ENCODE assay signal across 15 cellular contexts in genomic region chr11:66004186-66004585, GRCh38.
A peak's percentile ranks its signal among the peaks of the same experiment; 100 is the strongest.
DNase-seq lines count a peak whose midpoint lies in the region; ATAC-seq and TF ChIP-seq lines count a peak whose summit lies in the region.
"Had no signal": no experiment of that assay in that cellular context is flagged by ENCODE, and none has a peak within 500 bp of the region (broad histone marks: within the 10 kb centered on the region; RNA-seq: fewer than 3 reads in every experiment).

No MANE protein-coding gene starts in this region.

- H3K4me1 Mint-ChIP-seq in activated naive CD4-positive, alpha-beta T cell treated with anti-CD3 and anti-CD28 coated beads, Interleukin-2, amount 10 ng/mL, durations not matched to agents 7 days and 5 days: peaks cover 45% of the 10 kb centered on the region
- H3K4me1 Mint-ChIP-seq in dendritic cell treated with granulocyte-macrophage colony-stimulating factor and Interleukin-4, amounts not matched to agents 40 ng/mL and 50 ng/mL, for 4 days (ENCODE audit: low read depth): peaks cover 46% of the 10 kb centered on the region
- H3K4me1 Mint-ChIP-seq in stimulated activated memory B cell treated with anti-CD40 and anti-IgM and Interleukin-4, amounts not matched to agents 10 μg/mL and 1 μg/mL and 100 μg/mL, for 72 hours: peaks cover 39% of the 10 kb centered on the region

- H3K36me3 Mint-ChIP-seq in activated naive CD4-positive, alpha-beta T cell treated with anti-CD3 and anti-CD28 coated beads, Interleukin-2, amount 10 ng/mL, durations not matched to agents 7 days and 5 days: peaks cover 46% of the 10 kb centered on the region
- peaks cover 59% of the 10 kb centered on the region for H3K36me3 Mint-ChIP-seq in dendritic cell treated with granulocyte-macrophage colony-stimulating factor and Interleukin-4, amounts not matched to agents 40 ng/mL and 50 ng/mL, for 4 days (ENCODE audit: low read depth)
- H3K36me3 Mint-ChIP-seq in stimulated activated memory B cell treated with anti-CD40 and anti-IgM and Interleukin-4, amounts not matched to agents 10 μg/mL and 1 μg/mL and 100 μg/mL, for 72 hours: peaks cover 17% of the 10 kb centered on the region

- H3K27me3 Mint-ChIP-seq in activated naive CD4-positive, alpha-beta T cell treated with anti-CD3 and anti-CD28 coated beads, Interleukin-2, amount 10 ng/mL, durations not matched to agents 7 days and 5 days: peaks cover 4% of the 10 kb centered on the region
- H3K27me3 Mint-ChIP-seq in dendritic cell treated with granulocyte-macrophage colony-stimulating factor and Interleukin-4, amounts not matched to agents 40 ng/mL and 50 ng/mL, for 4 days: peaks cover 4% of the 10 kb centered on the region
- H3K27me3 Mint-ChIP-seq in stimulated activated memory B cell treated with anti-CD40 and anti-IgM and Interleukin-4, amounts not matched to agents 10 μg/mL and 1 μg/mL and 100 μg/mL, for 72 hours: no peaks in the 10 kb centered on the region

- CTCF ChIA-PET in activated naive CD4-positive, alpha-beta T cell treated with anti-CD3 and anti-CD28 coated beads, Interleukin-2, amount 10 ng/mL, durations not matched to agents 7 days and 5 days (lab: Charles Lee): interaction anchor here (0.9 to 1.3 kb wide), 3 partner anchors 18 to 292 kb away, joined by 3 to 7 read pairs (median 3); partner anchors contain the start of gene KAT5
- CTCF ChIA-PET in RWPE1 (lab: Yijun Ruan, JAX): interaction anchor here (0.6 kb wide), 1 partner anchor 18 kb away, joined by 3 read pairs; no protein-coding TSS in a partner anchor

- H3K27ac Mint-ChIP-seq in activated naive CD4-positive, alpha-beta T cell treated with anti-CD3 and anti-CD28 coated beads, Interleukin-2, amount 10 ng/mL, durations not matched to agents 7 days and 5 days: no peak overlapping the region
- no peak overlapping the region for H3K27ac Mint-ChIP-seq in dendritic cell treated with granulocyte-macrophage colony-stimulating factor and Interleukin-4, amounts not matched to agents 40 ng/mL and 50 ng/mL, for 4 days
- no peak overlapping the region for H3K27ac Mint-ChIP-seq in stimulated activated memory B cell treated with anti-CD40 and anti-IgM and Interleukin-4, amounts not matched to agents 10 μg/mL and 1 μg/mL and 100 μg/mL, for 72 hours

- TF ChIP-seq CTCF in RWPE1 (conservative IDR thresholded peaks at IDR 0.05; ENCODE audit: low read depth): no peak

- peak overlapping the region; percentile 48 for H3K4me3 Mint-ChIP-seq in activated naive CD4-positive, alpha-beta T cell treated with anti-CD3 and anti-CD28 coated beads, Interleukin-2, amount 10 ng/mL, durations not matched to agents 7 days and 5 days
- peak overlapping the region; percentile 4 for H3K4me3 Mint-ChIP-seq in dendritic cell treated with granulocyte-macrophage colony-stimulating factor and Interleukin-4, amounts not matched to agents 40 ng/mL and 50 ng/mL, for 4 days
- H3K4me3 Mint-ChIP-seq in stimulated activated memory B cell treated with anti-CD40 and anti-IgM and Interleukin-4, amounts not matched to agents 10 μg/mL and 1 μg/mL and 100 μg/mL, for 72 hours: peak overlapping the region; percentile 11

- intact Hi-C loops in dendritic cell treated with granulocyte-macrophage colony-stimulating factor and Interleukin-4, amounts not matched to agents 40 ng/mL and 50 ng/mL, for 4 days (cut with micrococcal nuclease): loop anchor here (10.0 kb wide), 1 partner anchor 61 kb away; no protein-coding TSS in a partner anchor

- H3K9me3 Mint-ChIP-seq in activated naive CD4-positive, alpha-beta T cell treated with anti-CD3 and anti-CD28 coated beads, Interleukin-2, amount 10 ng/mL, durations not matched to agents 7 days and 5 days: no peaks in the 10 kb centered on the region
- H3K9me3 Mint-ChIP-seq in dendritic cell treated with granulocyte-macrophage colony-stimulating factor and Interleukin-4, amounts not matched to agents 40 ng/mL and 50 ng/mL, for 4 days: no peaks in the 10 kb centered on the region
- H3K9me3 Mint-ChIP-seq in stimulated activated memory B cell treated with anti-CD40 and anti-IgM and Interleukin-4, amounts not matched to agents 10 μg/mL and 1 μg/mL and 100 μg/mL, for 72 hours: no peaks in the 10 kb centered on the region

- POLR2A ChIA-PET in RWPE1 (lab: Yijun Ruan, JAX; ENCODE audit: low non-redundant PET): no interaction called here

- peak overlapping the region; percentile 15; the same call in 1 of the 2 replicates for H3K27ac ChIP-seq in RWPE1
- H3K27ac ChIP-seq: Peyer's patch had no signal

- no peak for DNase-seq in activated naive CD4-positive, alpha-beta T cell treated with anti-CD3 and anti-CD28 coated beads, Interleukin-2, amount 10 ng/mL, durations not matched to agents 7 days and 5 days
- no peak for DNase-seq in activated naive CD4-positive, alpha-beta T cell treated with anti-CD3 and anti-CD28 coated beads, Interleukin-2, amount 50 U/mL, for 16 hours
- no peak for DNase-seq in RWPE1 (ENCODE audit: low spot score)
- no peak for DNase-seq in nucleus accumbens (lab: John Stamatoyannopoulos, UW)
- DNase-seq in NCI-H2029 (lab: John Stamatoyannopoulos, UW): no peak
- DNase-seq: activated CD4-positive, CD25-positive, alpha-beta regulatory T cell treated with anti-CD3 and anti-CD28 coated beads, Interleukin-2, amount 50 U/mL, for 72 hours; activated gamma-delta T cell; caudate nucleus; foreskin melanocyte; NCI-H187 treated with DMSO at 0.1 percent for 48 hours; NCI-H526; Peyer's patch had no signal

- no peak for ATAC-seq in stimulated activated memory B cell treated with anti-CD40 and anti-IgM and Interleukin-4, amounts not matched to agents 10 μg/mL and 1 μg/mL and 100 μg/mL, for 72 hours
- no peak for ATAC-seq in HG02623 (IDR thresholded peaks at IDR 0.05; ENCODE audit: unreplicated experiment)
